8 cellular contexts compared by ENCODE assay signal in the genomic region with DNA sequence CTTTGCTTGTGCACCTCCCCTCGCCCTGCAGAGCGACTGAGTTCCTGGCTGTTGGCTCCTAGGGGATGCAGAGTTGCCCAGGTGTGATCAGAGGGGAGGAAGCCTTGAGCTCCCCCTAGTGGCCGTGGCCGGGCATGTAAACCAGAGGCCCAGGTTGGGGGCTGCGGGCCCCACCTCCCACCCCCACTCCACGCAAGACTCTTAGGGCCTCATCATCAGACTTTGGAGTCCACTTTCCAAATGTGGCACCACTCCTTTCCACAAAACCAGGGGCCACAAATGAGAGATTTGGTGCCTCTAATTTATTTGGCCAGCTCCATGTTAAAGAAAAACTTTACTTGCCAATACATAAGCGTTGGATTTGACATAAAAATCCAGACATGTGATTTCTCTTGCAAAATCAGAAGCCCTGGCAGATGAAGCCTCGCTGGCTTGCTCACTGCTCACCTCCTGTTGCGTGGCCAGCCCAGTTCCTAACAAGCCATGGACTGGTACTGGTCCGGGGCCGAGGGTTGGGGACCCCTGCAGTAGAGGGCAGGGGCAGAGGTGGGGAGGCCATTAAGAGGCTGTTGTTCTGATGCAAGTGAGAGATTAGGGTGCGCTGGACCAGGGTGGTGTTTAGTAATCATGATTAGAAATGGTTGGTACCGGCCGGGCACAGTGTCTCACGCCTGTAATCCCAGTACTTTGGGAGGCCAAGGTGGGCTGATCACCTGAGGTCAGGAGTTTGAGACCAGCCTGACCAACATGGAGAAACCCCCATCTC. TPM values are rescaled to one million over a fixed set of nuclear protein-coding genes. Genes with fewer than 3 reads are reported as not detected.
DNase-seq lines count a peak whose midpoint lies in the region; ATAC-seq and TF ChIP-seq lines count a peak whose summit lies in the region.

No MANE protein-coding gene starts in this region.

- peak; percentile 37 to 48 for ATAC-seq in activated T-cell treated with anti-CD3 and anti-CD28 coated beads, Interleukin-2, amount 50 U/mL, for 4 hours
- ATAC-seq in GM18873 (IDR thresholded peaks at IDR 0.05; ENCODE audit: low FRiP score, unreplicated experiment): no peak
- no peak for ATAC-seq in GM21367 (IDR thresholded peaks at IDR 0.05; ENCODE audit: unreplicated experiment)

- H3K36me3 Mint-ChIP-seq in activated T-cell treated with anti-CD3 and anti-CD28 coated beads, Interleukin-2, amount 50 U/mL, for 4 hours (ENCODE audit: insufficient read depth): no peaks in the 10 kb centered on the region

- in situ Hi-C loops in GM13976 (cut with MboI; ENCODE audit: low sequenced_read_pairs, unreplicated experiment): loop anchor here (10.0 kb wide), 1 partner anchor 262 kb away; no protein-coding TSS in a partner anchor

- TF ChIP-seq CTCF in GM13976 (IDR thresholded peaks at IDR 0.05; ENCODE audit: borderline replicate concordance, control extremely low read depth, extremely low read depth, insufficient read depth, missing control alignments): peak; percentile 75
- TF ChIP-seq CTCF in foreskin fibroblast (IDR thresholded peaks at IDR 0.05; ENCODE audit: low read depth, low read length): peak; percentile 98

- DNase-seq in GM13976 (ENCODE audit: low spot score) (peak; percentile 86), NCI-H526 (lab: John Stamatoyannopoulos, UW) (peak; percentile 28 to 70), foreskin fibroblast (peak; percentile 4 to 28), pons (ENCODE audit: low spot score) (peak; percentile 29), occipital lobe (lab: John Stamatoyannopoulos, UW) (no peak)
- DNase-seq in activated T-cell treated with anti-CD3 and anti-CD28 coated beads, Interleukin-2, amount 50 U/mL, for 4 hours: peak; percentile 44

- no peak overlapping the region for H3K4me3 ChIP-seq in foreskin fibroblast (ENCODE audit: low read depth in 1 of 2, low read length in 2 of 2)

- no peaks in the 10 kb centered on the region for H3K4me1 Mint-ChIP-seq in activated T-cell treated with anti-CD3 and anti-CD28 coated beads, Interleukin-2, amount 50 U/mL, for 4 hours (ENCODE audit: low read depth)

- H3K27me3 Mint-ChIP-seq in activated T-cell treated with anti-CD3 and anti-CD28 coated beads, Interleukin-2, amount 50 U/mL, for 4 hours (ENCODE audit: low read depth): no peaks in the 10 kb centered on the region

- H3K9me3 Mint-ChIP-seq in activated T-cell treated with anti-CD3 and anti-CD28 coated beads, Interleukin-2, amount 50 U/mL, for 4 hours: peaks cover 9% of the 10 kb centered on the region

- H3K4me3 Mint-ChIP-seq in activated T-cell treated with anti-CD3 and anti-CD28 coated beads, Interleukin-2, amount 50 U/mL, for 4 hours: no peak overlapping the region

RNA-seq across cellular contexts. Expression of a gene that starts 28.7 kb away (rescaled TPM):
- total RNA-seq in activated T-cell treated with anti-CD3 and anti-CD28 coated beads, Interleukin-2, amount 50 U/mL, for 4 hours: 1 to 10 TPM in 1 of 3 donors, under 1 TPM in 2; 0.30 to 1.6 (median 0.82) TPM
- 80.2 TPM for total RNA-seq in occipital lobe

Comparison
In these comparisons a context has a peak if more than half of its experiments do, and no peak if none do; other contexts are left out.
1. ATAC-seq: peak in activated T-cell treated with anti-CD3 and anti-CD28 coated beads, Interleukin-2, amount 50 U/mL, for 4 hours (2 of 2); none in GM18873 (single experiment) and GM21367 (single experiment).
2. RNA of a gene that starts 28.7 kb away (total RNA-seq): 80.2 TPM in occipital lobe (single experiment); 0.30 to 1.6 TPM in activated T-cell treated with anti-CD3 and anti-CD28 coated beads, Interleukin-2, amount 50 U/mL, for 4 hours; every median in the first group is over 10 times any median in the second.